ENCODE assay signal across 8 cellular contexts in genomic region chr11:5596611-5597201, GRCh38. TPM values are rescaled to one million over a fixed set of nuclear protein-coding genes. Genes with fewer than 3 reads are reported as not detected.
DNase-seq lines count a peak whose midpoint lies in the region; ATAC-seq and TF ChIP-seq lines count a peak whose summit lies in the region.

TSS of gene TRIM6 (plus strand) at chr11:5596637. CDS start at chr11:5596898, 261 bp downstream.

- no peaks in the 10 kb centered on the region for H3K4me1 ChIP-seq in SJCRH30

- H3K4me3 Mint-ChIP-seq in CD14-positive monocyte: peak within 1 kb of the TSS; percentile 83 to 96
- H3K4me3 Mint-ChIP-seq in central memory CD8-positive, alpha-beta T cell: peak within 1 kb of the TSS; percentile 53
- H3K4me3 Mint-ChIP-seq in stimulated activated naive CD8-positive, alpha-beta T cell treated with anti-CD3 and anti-CD28 coated beads, Interleukin-15, amount 100 ng/mL, for 72 hours: peak within 1 kb of the TSS; percentile 75 to 89

- H3K27ac ChIP-seq in SJCRH30: no peak within 1 kb of the TSS

- no peaks in the 10 kb centered on the region for H3K9me3 ChIP-seq in SJCRH30 (replicated peaks)

- peaks cover 19% of the 10 kb centered on the region for H3K4me1 Mint-ChIP-seq in CD14-positive monocyte
- H3K4me1 Mint-ChIP-seq in central memory CD8-positive, alpha-beta T cell: no peaks in the 10 kb centered on the region
- peaks cover 31% of the 10 kb centered on the region for H3K4me1 Mint-ChIP-seq in stimulated activated naive CD8-positive, alpha-beta T cell treated with anti-CD3 and anti-CD28 coated beads, Interleukin-15, amount 100 ng/mL, for 72 hours

- peaks cover 0 to 3% (median 0%) of the 10 kb centered on the region in 7 donors for H3K9me3 Mint-ChIP-seq in CD14-positive monocyte
- no peaks in the 10 kb centered on the region for H3K9me3 Mint-ChIP-seq in central memory CD8-positive, alpha-beta T cell
- H3K9me3 Mint-ChIP-seq in stimulated activated naive CD8-positive, alpha-beta T cell treated with anti-CD3 and anti-CD28 coated beads, Interleukin-15, amount 100 ng/mL, for 72 hours: no peaks in the 10 kb centered on the region

- H3K36me3 ChIP-seq in SJCRH30: no peaks in the 10 kb centered on the region

- ATAC-seq in GM19455 (IDR thresholded peaks at IDR 0.05; ENCODE audit: unreplicated experiment) (peak; percentile 39), left colon (peak; percentile 82)
- ATAC-seq in central memory CD8-positive, alpha-beta T cell (replicated peaks; ENCODE audit: extremely low read depth, poor library complexity, severe bottlenecking): no peak
- ATAC-seq in stimulated activated naive CD8-positive, alpha-beta T cell treated with anti-CD3 and anti-CD28 coated beads, Interleukin-15, amount 100 ng/mL, for 72 hours: peak; percentile 34

- no peaks in the 10 kb centered on the region for H3K36me3 Mint-ChIP-seq in CD14-positive monocyte
- peaks cover 1% of the 10 kb centered on the region for H3K36me3 Mint-ChIP-seq in central memory CD8-positive, alpha-beta T cell (ENCODE audit: insufficient read depth)

- H3K4me3 ChIP-seq in SJCRH30: no peak within 1 kb of the TSS

- intact Hi-C loops in CD14-positive monocyte (cut with micrococcal nuclease) (no loop called here), left colon (cut with DNase I, micrococcal nuclease) (loop anchor here in 1 of 2 donors (10.0 kb wide), 1 partner anchor 88 kb away; the partner anchor contains the start of genes TRIM22 and TRIM5)

- DNase-seq in CD14-positive monocyte (ENCODE audit: low spot score) (peak; percentile 49), M059J (ENCODE audit: low read depth) (peak; percentile 81), left colon (peak; percentile 46 to 58), SJCRH30 (no peak)
- DNase-seq in central memory CD8-positive, alpha-beta T cell (ENCODE audit: low spot score in 2 of 2): no peak
- no peak for DNase-seq in stimulated activated naive CD8-positive, alpha-beta T cell treated with anti-CD3 and anti-CD28 coated beads, Interleukin-15, amount 100 ng/mL, for 72 hours
- no peak for DNase-seq in NK-92 treated with Interleukin-12 subunit alpha and Interleukin-12 subunit beta, amount 100 ng/mL, for 24 hours (lab: John Stamatoyannopoulos, UW)

- peaks cover 0 to 2% (median 0%) of the 10 kb centered on the region in 3 donors for H3K27me3 Mint-ChIP-seq in CD14-positive monocyte (ENCODE audit: low read depth in 3 of 3)
- peaks cover 25% of the 10 kb centered on the region for H3K27me3 Mint-ChIP-seq in central memory CD8-positive, alpha-beta T cell
- peaks cover 9% of the 10 kb centered on the region for H3K27me3 Mint-ChIP-seq in stimulated activated naive CD8-positive, alpha-beta T cell treated with anti-CD3 and anti-CD28 coated beads, Interleukin-15, amount 100 ng/mL, for 72 hours

- 0 out of 2 replicates have a peak, but pooled peaks cover 3% of the 10 kb centered on the region for H3K27me3 ChIP-seq in SJCRH30

- TF ChIP-seq CTCF in CD14-positive monocyte (IDR thresholded peaks at IDR 0.05): no peak

- peak within 1 kb of the TSS in 6 of 7 donors; percentile 50 to 80 (median 69) for H3K27ac Mint-ChIP-seq in CD14-positive monocyte
- no peak within 1 kb of the TSS for H3K27ac Mint-ChIP-seq in central memory CD8-positive, alpha-beta T cell (ENCODE audit: low read depth)
- peak within 1 kb of the TSS; percentile 86 to 95 for H3K27ac Mint-ChIP-seq in stimulated activated naive CD8-positive, alpha-beta T cell treated with anti-CD3 and anti-CD28 coated beads, Interleukin-15, amount 100 ng/mL, for 72 hours

RNA-seq across cellular contexts. Expression of gene TRIM6, which starts in this region (rescaled TPM):
- polyA plus RNA-seq in CD14-positive monocyte: under 1 TPM; 0.15 to 0.44 TPM
- 9.6 and 24.7 TPM in 2 replicates for total RNA-seq in M059J (2014; rRNA removed; shearing (Covaris generic))
- 1 to 10 TPM in 1 of 2 donors, under 1 TPM in 1; 0.40 to 1.7 TPM for total RNA-seq in left colon
- total RNA-seq in SJCRH30 (2014; rRNA removed; shearing (Covaris generic)): not detected in 2 replicates

Comparison
In these comparisons a context has a peak if more than half of its experiments do, and no peak if none do; other contexts are left out.
1. Peak in DNase-seq in CD14-positive monocyte; RNA of the gene not detected or under 1 TPM.
2. DNase-seq: peak in M059J (single experiment) and left colon (2 of 2); none in central memory CD8-positive, alpha-beta T cell (0 of 2), stimulated activated naive CD8-positive, alpha-beta T cell treated with anti-CD3 and anti-CD28 coated beads, Interleukin-15, amount 100 ng/mL, for 72 hours (0 of 2), SJCRH30 (0 of 2) and NK-92 treated with Interleukin-12 subunit alpha and Interleukin-12 subunit beta, amount 100 ng/mL, for 24 hours (single experiment).
3. Peak in every context shown above with its lines, with median percentiles within 50 percentile points of each other: H3K4me3 Mint-ChIP-seq.